ENCODE assay signal across 1 cellular context in genomic region chr12:26126340-26127284, GRCh38.
TF ChIP-seq lines count a peak whose summit lies in the region.

No MANE protein-coding gene starts in this region.

TF ChIP-seq in H1, 55 proteins besides CTCF, POLR2A, EP300 and RAD21 (continued from another document):
- TF ChIP-seq RNF2 (IDR thresholded peaks at IDR 0.05; ENCODE audit: borderline replicate concordance, low read depth, low read length, missing control alignments, poor library complexity, severe bottlenecking) (no peak), FOSL1 (IDR thresholded peaks at IDR 0.05; ENCODE audit: insufficient read depth, low read depth, low read length) (no peak), SIN3A (conservative IDR thresholded peaks at IDR 0.05 in 1 of 2, IDR thresholded peaks at IDR 0.05 in 1 of 2; ENCODE audit: low read depth in 1 of 2, low read length in 2 of 2) (no peak), HDAC6 (IDR thresholded peaks at IDR 0.05; ENCODE audit: low read depth, low read length) (no peak), E2F6 (IDR thresholded peaks at IDR 0.05) (peak; percentile 54), CHD2 (IDR thresholded peaks at IDR 0.05; ENCODE audit: low read length) (no peak), RFX5 (IDR thresholded peaks at IDR 0.05; ENCODE audit: borderline replicate concordance, low read depth, low read length) (no peak), RBBP5 (IDR thresholded peaks at IDR 0.05; ENCODE audit: borderline replicate concordance, low read depth, low read length) (peak; percentile 45; the same call in 1 of the 2 replicates), EZH2 (IDR thresholded peaks at IDR 0.05; ENCODE audit: low read depth, low read length, severe bottlenecking) (peak; percentile 15), SP2 (IDR thresholded peaks at IDR 0.05; ENCODE audit: low read length) (no peak), YY1 (IDR thresholded peaks at IDR 0.05; ENCODE audit: low read depth, low read length) (no peak), ASH2L (IDR thresholded peaks at IDR 0.05; ENCODE audit: low read length) (peak; percentile 24), BRCA1 (IDR thresholded peaks at IDR 0.05; ENCODE audit: low read depth, low read length) (no peak), TAF7 (optimal IDR thresholded peaks at IDR 0.05; ENCODE audit: borderline replicate concordance, low read depth, low read length) (peak; percentile 32), SIRT6 (IDR thresholded peaks at IDR 0.05; ENCODE audit: low read length) (no peak), JUND (IDR thresholded peaks at IDR 0.05; ENCODE audit: low read length) (no peak), JUN (IDR thresholded peaks at IDR 0.05; ENCODE audit: low read depth, low read length) (no peak), TAF1 (IDR thresholded peaks at IDR 0.05; ENCODE audit: low read depth, low read length) (peak; percentile 21; the same call in 1 of the 2 replicates), HDAC2 (IDR thresholded peaks at IDR 0.05; ENCODE audit: borderline replicate concordance in 1 of 2, low read depth in 2 of 2, low read length in 2 of 2) (0 out of 4 replicates have a peak, but pooled peaks of 1 of the 2 experiments have one; percentile 21), MAFK (IDR thresholded peaks at IDR 0.05; ENCODE audit: low read depth, low read length) (no peak), BACH1 (IDR thresholded peaks at IDR 0.05; ENCODE audit: low read length) (no peak), RXRA (IDR thresholded peaks at IDR 0.05; ENCODE audit: insufficient read depth, low read depth, low read length) (no peak), NANOG (IDR thresholded peaks at IDR 0.05; ENCODE audit: insufficient read depth, low read depth, low read length, poor library complexity, severe bottlenecking) (no peak), SUZ12 (IDR thresholded peaks at IDR 0.05; ENCODE audit: low read length) (peak; percentile 23; the same call in 1 of the 2 replicates), KDM4A (IDR thresholded peaks at IDR 0.05; ENCODE audit: low read depth, low read length, severe bottlenecking) (peak; percentile 58), SP1 (IDR thresholded peaks at IDR 0.05; ENCODE audit: low read depth, low read length) (no peak), ATF3 (IDR thresholded peaks at IDR 0.05; ENCODE audit: insufficient read depth, low read depth, low read length) (peak; percentile 29; the same call in 1 of the 2 replicates), KDM1A (IDR thresholded peaks at IDR 0.05; ENCODE audit: borderline replicate concordance, low read length) (no peak), GTF2F1 (IDR thresholded peaks at IDR 0.05; ENCODE audit: borderline replicate concordance, low read depth, low read length) (no peak), TBP (IDR thresholded peaks at IDR 0.05; ENCODE audit: low read depth, low read length) (peak; percentile 43; the same call in 1 of the 2 replicates), POU5F1 (IDR thresholded peaks at IDR 0.05; ENCODE audit: low read depth, low read length) (no peak), TCF12 (IDR thresholded peaks at IDR 0.05; ENCODE audit: low read depth, low read length) (no peak)
